In the genomic region with DNA sequence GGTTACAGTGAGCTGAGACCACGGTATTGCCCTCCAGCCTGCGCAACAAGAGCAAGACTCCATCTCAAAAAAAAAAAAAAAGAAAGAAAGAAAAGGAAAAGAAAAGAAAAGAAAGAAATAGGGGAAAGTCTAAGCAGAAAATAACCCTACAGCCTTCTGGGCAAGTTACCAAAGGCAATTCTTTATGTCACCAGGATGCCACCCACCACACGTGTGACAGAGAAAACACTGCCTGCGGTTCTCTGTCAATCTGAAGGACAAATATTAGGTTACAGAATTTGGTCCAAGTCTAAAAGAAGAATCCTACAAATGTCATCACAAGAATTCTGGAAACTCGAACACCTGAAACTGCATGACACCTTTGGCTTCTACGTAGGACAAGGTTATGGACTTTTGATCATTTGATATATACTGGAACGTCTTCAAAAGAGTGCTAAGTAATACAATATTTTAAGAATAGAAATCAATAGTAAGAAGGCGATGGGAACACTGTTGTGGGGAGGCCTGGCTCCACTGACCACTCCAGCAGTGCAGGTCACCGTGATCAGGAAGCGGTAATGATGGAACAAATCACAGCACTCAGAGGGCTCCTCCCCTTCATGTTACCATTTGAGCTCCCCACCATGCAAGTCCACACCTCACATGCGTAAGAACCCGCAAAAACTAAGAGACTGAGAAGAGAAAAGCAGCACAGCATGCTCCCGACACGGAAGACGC, we compare ENCODE assay signal across 10 cellular contexts.
A peak's percentile ranks its signal among the peaks of the same experiment; 100 is the strongest.
DNase-seq lines count a peak whose midpoint lies in the region; ATAC-seq and TF ChIP-seq lines count a peak whose summit lies in the region.
"Had no signal": no experiment of that assay in that cellular context is flagged by ENCODE, and none has a peak within 500 bp of the region (broad histone marks: within the 10 kb centered on the region; RNA-seq: fewer than 3 reads in every experiment).

No MANE protein-coding gene starts in this region.

- DNase-seq in coronary artery (ENCODE audit: low spot score) (no peak), thoracic aorta (ENCODE audit: low spot score) (no peak), NCI-H2227 treated with DMSO at 0.1 percent for 48 hours (lab: John Stamatoyannopoulos, UW) (no peak), OCI-M2 (lab: John Stamatoyannopoulos, UW; ENCODE audit: unreplicated experiment) (no peak)
- DNase-seq: activated CD4-positive, alpha-beta T cell treated with anti-CD3 and anti-CD28 coated beads, Interleukin-2, amount 50 U/mL, for 4 hours; activated effector memory CD4-positive, alpha-beta T cell treated with Interleukin-2 at 50 U/mL for 16 hours had no signal

- H3K27me3 ChIP-seq in muscle layer of duodenum (ENCODE audit: low read depth, low read length) (no peaks in the 10 kb centered on the region), thoracic aorta (replicated peaks; ENCODE audit: insufficient read depth) (no peaks in the 10 kb centered on the region)

- H3K4me3 ChIP-seq in coronary artery (peak overlapping the region; percentile 29), muscle layer of duodenum (ENCODE audit: low read depth in 1 of 2, low read length in 2 of 2) (peak overlapping the region in 1 of 2 donors; percentile 14), thoracic aorta (peak overlapping the region; percentile 39)

- no peaks in the 10 kb centered on the region for H3K9me3 ChIP-seq in KOPT-K1 (ENCODE audit: insufficient read depth, low read length, poor library complexity, severe bottlenecking)
- H3K9me3 ChIP-seq in muscle layer of duodenum (ENCODE audit: control insufficient read depth in 1 of 2, low read length in 2 of 2): no peaks in the 10 kb centered on the region
- no peaks in the 10 kb centered on the region for H3K9me3 ChIP-seq in thoracic aorta

- H3K27ac ChIP-seq in KOPT-K1 (ENCODE audit: low read depth, low read length, poor library complexity, severe bottlenecking): peak overlapping the region; percentile 36
- peak overlapping the region; percentile 63 to 79 for H3K27ac ChIP-seq in coronary artery
- peak overlapping the region; percentile 77 for H3K27ac ChIP-seq in muscle layer of duodenum (ENCODE audit: low read length)
- H3K27ac ChIP-seq in thoracic aorta: peak overlapping the region; percentile 72 to 76

- H3K36me3 ChIP-seq in KOPT-K1 (ENCODE audit: insufficient read depth, low read length): peaks cover 30% of the 10 kb centered on the region
- no peaks in the 10 kb centered on the region for H3K36me3 ChIP-seq in muscle layer of duodenum (ENCODE audit: control insufficient read depth in 1 of 2, insufficient read depth in 2 of 2, low read length in 2 of 2)
- no peaks in the 10 kb centered on the region for H3K36me3 ChIP-seq in thoracic aorta

- H3K4me1 ChIP-seq in muscle layer of duodenum (ENCODE audit: control insufficient read depth in 1 of 2, insufficient read depth in 2 of 2, low read length in 2 of 2) (peaks cover 13 to 21% of the 10 kb centered on the region in 2 donors), thoracic aorta (ENCODE audit: control insufficient read depth in 1 of 2, low read depth in 2 of 2) (peaks cover 14 to 26% of the 10 kb centered on the region in 2 donors)

- TF ChIP-seq CTCF in coronary artery (IDR thresholded peaks at IDR 0.05): no peak
- no peak for TF ChIP-seq CTCF in thoracic aorta (IDR thresholded peaks at IDR 0.05)

- ATAC-seq in thoracic aorta (ENCODE audit: insufficient number of reproducible peaks, low FRiP score, low read depth) (no peak), HG02938 (IDR thresholded peaks at IDR 0.05; ENCODE audit: unreplicated experiment) (no peak), HG02678 (IDR thresholded peaks at IDR 0.05; ENCODE audit: unreplicated experiment) (no peak)
